ENCODE assay signal across 8 cellular contexts in genomic region chrX:39613997-39614679, GRCh38.
DNase-seq lines count a peak whose midpoint lies in the region; ATAC-seq, FAIRE-seq and TF ChIP-seq lines count a peak whose summit lies in the region.

No MANE protein-coding gene starts in this region.

- POLR2A ChIA-PET in endothelial cell of umbilical vein (lab: Charles Lee) = no interaction called here

- CTCF ChIA-PET in endothelial cell of umbilical vein (lab: Charles Lee) = interaction anchor here (1.2 kb wide), 1 partner anchor 23 kb away, joined by 3 read pairs; no protein-coding TSS in a partner anchor

- peak; percentile 60 for FAIRE-seq in endothelial cell of umbilical vein (lab: Jason Lieb, UNC)

- no peaks in the 10 kb centered on the region for H3K79me2 ChIP-seq in endothelial cell of umbilical vein (ENCODE audit: control insufficient read depth, insufficient read depth, low read length)

- H3K9me3 ChIP-seq in endothelial cell of umbilical vein (replicated peaks; ENCODE audit: control insufficient read depth, insufficient read depth, low read length) = no peaks in the 10 kb centered on the region

- intact Hi-C loops in endothelial cell of umbilical vein (cut with micrococcal nuclease) = loop anchor here (10.0 kb wide), 3 partner anchors 199 to 809 kb away; partner anchors contain the start of gene MID1IP1

- dilution Hi-C loops in endothelial cell of umbilical vein (cut with MboI; ENCODE audit: extremely low pct_ligation_motif_present, low sequenced_read_pairs) = no loop called here

- no peaks in the 10 kb centered on the region for H4K20me1 ChIP-seq in endothelial cell of umbilical vein (replicated peaks; ENCODE audit: control insufficient read depth, extremely low read depth, insufficient read depth, low read length)

- peaks cover 9% of the 10 kb centered on the region for H3K4me1 ChIP-seq in endothelial cell of umbilical vein (ENCODE audit: control insufficient read depth, extremely low read depth, insufficient read depth, low read length)

- peak overlapping the region; percentile 51 for H3K4me2 ChIP-seq in endothelial cell of umbilical vein (ENCODE audit: insufficient read depth, low read length)

- TF ChIP-seq CTCF in GM10266 (IDR thresholded peaks at IDR 0.05; ENCODE audit: control insufficient read depth, insufficient read depth, low read depth, missing control alignments) = no peak
- TF ChIP-seq CTCF in endothelial cell of umbilical vein (IDR thresholded peaks at IDR 0.05; ENCODE audit: extremely low read depth in 1 of 2, insufficient read depth in 1 of 2, low read depth in 1 of 2, low read length in 2 of 2) = no peak

- H3K27ac ChIP-seq in endothelial cell of umbilical vein (ENCODE audit: insufficient read depth, low read depth, low read length) = no peak overlapping the region

- no TSS peak for BruUV-seq in endothelial cell of umbilical vein (replicated peaks; lab: Mats Ljungman, UMichigan)

- ATAC-seq in HG03108 (IDR thresholded peaks at IDR 0.05; ENCODE audit: unreplicated experiment) = peak; percentile 44
- ATAC-seq in GM21723 (IDR thresholded peaks at IDR 0.05; ENCODE audit: unreplicated experiment) = no peak
- no peak for ATAC-seq in GM18861 (IDR thresholded peaks at IDR 0.05; ENCODE audit: unreplicated experiment)

- DNase-seq in GM10266 (ENCODE audit: extremely low spot score) (peak; percentile 20), endothelial cell of umbilical vein (ENCODE audit: low read depth, low spot score) (no peak), HuH-7 (ENCODE audit: low spot score) (no peak)
- peak; percentile 69 to 79 for DNase-seq in activated CD4-positive, alpha-beta T cell treated with anti-CD3 and anti-CD28 coated beads for 4 hours
- peak; percentile 54 to 56 for DNase-seq in stimulated activated CD4-positive, alpha-beta T cell treated with anti-CD3 and anti-CD28 coated beads, Interleukin-1b, Interleukin-23, amount 100 ng/mL, for 4 hours (ENCODE audit: low read depth in 2 of 2)

- no peaks in the 10 kb centered on the region for H3K36me3 ChIP-seq in endothelial cell of umbilical vein (ENCODE audit: control insufficient read depth in 2 of 2, extremely low read depth in 1 of 2, insufficient read depth in 2 of 2, low read length in 2 of 2)

- H3K27me3 ChIP-seq in endothelial cell of umbilical vein (ENCODE audit: control insufficient read depth in 2 of 2, insufficient read depth in 2 of 2, low read length in 2 of 2) = no peaks in the 10 kb centered on the region

- peak overlapping the region; percentile 75 for H2AFZ ChIP-seq in endothelial cell of umbilical vein (ENCODE audit: low read depth, low read length)

- no peak overlapping the region for H3K9ac ChIP-seq in endothelial cell of umbilical vein (replicated peaks; ENCODE audit: extremely low read depth, insufficient read depth, low read length)

- H3K9me1 ChIP-seq in endothelial cell of umbilical vein (replicated peaks; ENCODE audit: control insufficient read depth, extremely low read depth, insufficient read depth, low read length) = no peaks in the 10 kb centered on the region

- peak overlapping the region; percentile 3 to 16 (median 7) for H3K4me3 ChIP-seq in endothelial cell of umbilical vein (replicated peaks in 1 of 3; ENCODE audit: insufficient read depth in 1 of 3, low read depth in 1 of 3, low read length in 3 of 3)

- no peak for TF ChIP-seq POLR2A in endothelial cell of umbilical vein (IDR thresholded peaks at IDR 0.05; ENCODE audit: low read depth, low read length)

TF ChIP-seq in endothelial cell of umbilical vein, 7 proteins besides CTCF, POLR2A, EP300 and RAD21:
- no peak for TF ChIP-seq MYC (IDR thresholded peaks at IDR 0.05; ENCODE audit: low read depth, low read length)
- no peak for TF ChIP-seq EZH2 (IDR thresholded peaks at IDR 0.05; ENCODE audit: borderline replicate concordance, low read depth, low read length, severe bottlenecking)
- no peak for TF ChIP-seq GATA2 (IDR thresholded peaks at IDR 0.05; ENCODE audit: insufficient read depth, insufficient read length, low read depth, low read length)
- TF ChIP-seq JUN (IDR thresholded peaks at IDR 0.05; ENCODE audit: borderline replicate concordance, insufficient read depth, insufficient read length, low read depth) = no peak
- no peak for TF ChIP-seq POLR2AphosphoS5 (IDR thresholded peaks at IDR 0.05; ENCODE audit: insufficient read depth, low read depth, low read length)
- TF ChIP-seq FOS (IDR thresholded peaks at IDR 0.05; ENCODE audit: borderline replicate concordance, insufficient read depth, low read length) = no peak
- TF ChIP-seq MAX (IDR thresholded peaks at IDR 0.05; ENCODE audit: insufficient read depth, insufficient read length) = no peak

Comparison
In these comparisons a context has a peak if more than half of its experiments do, and no peak if none do; other contexts are left out.
1. DNase-seq: peak in GM10266 (single experiment), activated CD4-positive, alpha-beta T cell treated with anti-CD3 and anti-CD28 coated beads for 4 hours (2 of 2) and stimulated activated CD4-positive, alpha-beta T cell treated with anti-CD3 and anti-CD28 coated beads, Interleukin-1b, Interleukin-23, amount 100 ng/mL, for 4 hours (2 of 2); none in endothelial cell of umbilical vein (single experiment) and HuH-7 (single experiment).